34 cellular contexts compared by ENCODE assay signal in genomic region chr3:110506890-110507289, GRCh38.
DNase-seq lines count a peak whose midpoint lies in the region; ATAC-seq, FAIRE-seq and TF ChIP-seq lines count a peak whose summit lies in the region.
"Had no signal": no experiment of that assay in that cellular context is flagged by ENCODE, and none has a peak within 500 bp of the region (broad histone marks: within the 10 kb centered on the region; RNA-seq: fewer than 3 reads in every experiment).

No MANE protein-coding gene starts in this region.

- BruUV-seq in K562 (replicated peaks; lab: Mats Ljungman, UMichigan) (no TSS peak), Caco-2 (replicated peaks; lab: Mats Ljungman, UMichigan) (no TSS peak)

- peaks cover 28% of the 10 kb centered on the region for H3K9me3 Mint-ChIP-seq in Caco-2 (ENCODE audit: unreplicated experiment)

- FAIRE-seq in K562 (lab: Jason Lieb, UNC): no peak
- FAIRE-seq: A204.1, A549, D721Med had no signal

- TF ChIP-seq RAD21 in SK-N-SH (IDR thresholded peaks at IDR 0.05; ENCODE audit: low read length) (no peak), K562 (CRISPR knock-in tag; conservative IDR thresholded peaks at IDR 0.05 in 1 of 2, IDR thresholded peaks at IDR 0.05 in 1 of 2) (no peak)

- no peaks in the 10 kb centered on the region for H4K20me1 ChIP-seq in SK-N-SH (ENCODE audit: insufficient read depth)
- no peaks in the 10 kb centered on the region for H4K20me1 ChIP-seq in K562 (replicated peaks; ENCODE audit: control insufficient read depth, insufficient read depth, low read length)
- H4K20me1 ChIP-seq: BLaER1; BLaER1 treated with 17β-estradiol and CSF1 and Interleukin-3, amounts not matched to agents 10 nM and 100 nM had no signal

- H3K36me3 Mint-ChIP-seq in Caco-2 (ENCODE audit: insufficient read depth, unreplicated experiment): no peaks in the 10 kb centered on the region
- H3K36me3 Mint-ChIP-seq: CD14-positive monocyte; CD4-positive, alpha-beta memory T cell; CD4-positive, CD25-positive, alpha-beta regulatory T cell; CD8-positive, alpha-beta memory T cell; CD8-positive, alpha-beta T cell had no signal

- TF ChIP-seq POLR2A in K562 (conservative IDR thresholded peaks at IDR 0.05): no peak

- TF ChIP-seq EP300 in SK-N-SH (IDR thresholded peaks at IDR 0.05; ENCODE audit: borderline replicate concordance in 1 of 2, low read depth in 1 of 2, low read length in 1 of 2) (no peak), K562 (IDR thresholded peaks at IDR 0.05; ENCODE audit: low read length) (no peak)

- TF ChIP-seq CTCF in SK-N-SH (IDR thresholded peaks at IDR 0.05) (no peak), VCaP (conservative IDR thresholded peaks at IDR 0.05) (no peak), K562 (IDR thresholded peaks at IDR 0.05 in 2 of 3, conservative IDR thresholded peaks at IDR 0.05 in 1 of 3; ENCODE audit: insufficient read depth in 2 of 3, low read depth in 1 of 3, low read length in 3 of 3) (no peak), Caco-2 (IDR thresholded peaks at IDR 0.05; ENCODE audit: insufficient read depth in 1 of 2, low read depth in 1 of 2, low read length in 1 of 2, severe bottlenecking in 1 of 2, unreplicated experiment in 1 of 2) (no peak)

- H3K4me1 Mint-ChIP-seq in Caco-2 (ENCODE audit: low read depth, unreplicated experiment): no peaks in the 10 kb centered on the region
- H3K4me1 Mint-ChIP-seq: B cell; CD14-positive monocyte; CD4-positive, alpha-beta memory T cell; CD4-positive, CD25-positive, alpha-beta regulatory T cell; CD8-positive, alpha-beta memory T cell had no signal

- H3K4me2 ChIP-seq in SK-N-SH: no peak overlapping the region
- 0 out of 2 replicates have a peak overlapping the region, but pooled peaks have one; percentile 71 for H3K4me2 ChIP-seq in K562 (ENCODE audit: insufficient read depth, low read length)
- H3K4me2 ChIP-seq: A549; BLaER1; BLaER1 treated with 17β-estradiol and CSF1 and Interleukin-3, amounts not matched to agents 10 nM and 100 nM had no signal

- H3K9ac ChIP-seq in SK-N-SH: no peak overlapping the region
- no peak overlapping the region for H3K9ac ChIP-seq in K562 (ENCODE audit: insufficient read depth in 1 of 2, low read depth in 2 of 2, low read length in 2 of 2)
- H3K9ac ChIP-seq: BLaER1; BLaER1 treated with 17β-estradiol and CSF1 and Interleukin-3, amounts not matched to agents 10 nM and 100 nM had no signal

- H3K27ac ChIP-seq in SK-N-SH (ENCODE audit: low read depth in 2 of 2, low read length in 1 of 2) (no peak overlapping the region), VCaP (peak overlapping the region; percentile 66), K562 (ENCODE audit: extremely low read depth, low read depth, low read length) (no peak overlapping the region)
- H3K27ac ChIP-seq: 22Rv1; A549; BLaER1; BLaER1 treated with 17β-estradiol and CSF1 and Interleukin-3, amounts not matched to agents 10 nM and 100 nM; C4-2B had no signal

- no peak overlapping the region for H3K27ac Mint-ChIP-seq in Caco-2 (ENCODE audit: unreplicated experiment)
- H3K27ac Mint-ChIP-seq: B cell; CD14-positive monocyte; CD4-positive, alpha-beta memory T cell; CD4-positive, alpha-beta T cell; CD4-positive, CD25-positive, alpha-beta regulatory T cell; CD8-positive, alpha-beta memory T cell; CD8-positive, alpha-beta T cell had no signal

- no peaks in the 10 kb centered on the region for H3K9me2 ChIP-seq in SK-N-SH

- H3K79me2 ChIP-seq in SK-N-SH (ENCODE audit: insufficient read depth): no peaks in the 10 kb centered on the region
- H3K79me2 ChIP-seq in K562 (ENCODE audit: control insufficient read depth, insufficient read depth, low read length): peaks cover 63% of the 10 kb centered on the region

- intact Hi-C loops in K562 (cut with micrococcal nuclease) (no loop called here), Caco-2 (cut with micrococcal nuclease; ENCODE audit: unreplicated experiment) (no loop called here)

- H3K4me1 ChIP-seq in SK-N-SH (ENCODE audit: control insufficient read depth in 1 of 2, insufficient read depth in 2 of 2, low read depth in 1 of 2, low read length in 1 of 2) (no peaks in the 10 kb centered on the region), K562 (replicated peaks in 1 of 2; ENCODE audit: control insufficient read depth in 2 of 2, insufficient read depth in 2 of 2, low read length in 2 of 2) (peaks cover 6 to 7% of the 10 kb centered on the region in 2 experiments; a peak in 3 of 5 replicates), Caco-2 (no peaks in the 10 kb centered on the region)
- H3K4me1 ChIP-seq: A549; BE2C; BLaER1; BLaER1 treated with 17β-estradiol and CSF1 and Interleukin-3, amounts not matched to agents 10 nM and 100 nM had no signal

- H3K4me3 ChIP-seq in SK-N-SH (ENCODE audit: low read depth in 2 of 2, low read length in 1 of 2) (no peak overlapping the region), K562 (peak overlapping the region; percentile 47; the same call in 1 of the 2 replicates), Caco-2 (ENCODE audit: low read depth, low read length) (no peak overlapping the region)
- H3K4me3 ChIP-seq: A549; BLaER1; BLaER1 treated with 17β-estradiol and CSF1 and Interleukin-3, amounts not matched to agents 10 nM and 100 nM had no signal

- POLR2A ChIA-PET in SK-N-SH (lab: Yijun Ruan, JAX) (no interaction called here), K562 (lab: Yijun Ruan, JAX) (no interaction called here), Caco-2 (lab: Charles Lee) (no interaction called here)

- ATAC-seq in SK-N-SH treated with all-trans-retinoic acid at 6 μM for 48 hours (no peak), K562 (no peak), GM19035 (IDR thresholded peaks at IDR 0.05; ENCODE audit: unreplicated experiment) (no peak)
- ATAC-seq: A549; CD8-positive, alpha-beta T cell had no signal

- DNase-seq in SK-N-SH: no peak
- DNase-seq in K562 (ENCODE audit: extremely low read depth in 1 of 4, low spot score in 3 of 4): no peak
- no peak for DNase-seq in Caco-2
- DNase-seq: 8988T; ACHN; AML-193; BE2C; C1 segment of cervical spinal cord; Calu3; CD4-positive, alpha-beta memory T cell; CD4-positive, alpha-beta T cell; CD4-positive, CD25-positive, alpha-beta regulatory T cell; CD8-positive, alpha-beta memory T cell; CD8-positive, alpha-beta T cell; COR-L47; DMS 273 treated with DMSO at 0.1 percent for 48 hours; DMS153; DMS53; DMS79; DMS79 treated with DMSO at 0.1 percent for 48 hours; DND-41; EL had no signal

- CTCF ChIA-PET in SK-N-SH (lab: Yijun Ruan, JAX) (no interaction called here), K562 (lab: Yijun Ruan, JAX; ENCODE audit: low intra/inter-chr PET ratio) (no interaction called here), Caco-2 (lab: Charles Lee) (no interaction called here)

- no peaks in the 10 kb centered on the region for H3K9me1 ChIP-seq in K562 (ENCODE audit: control insufficient read depth, insufficient read depth, low read length)

- H3F3A ChIP-seq in SK-N-SH (replicated peaks; ENCODE audit: insufficient read depth): no peaks in the 10 kb centered on the region

- 84% methylated on average over 4 of the region's 4 CpGs for WGBS in SK-N-SH (ENCODE audit: low lambda C conversion rate)
- 58% methylated on average over 4 of the region's 4 CpGs for WGBS in K562 (ENCODE audit: insufficient coverage, low coverage, missing lambda C conversion rate)

- in situ Hi-C loops in K562 (cut with MboI): no loop called here

- no peak overlapping the region for H2AFZ ChIP-seq in SK-N-SH (ENCODE audit: low read depth)
- no peak overlapping the region for H2AFZ ChIP-seq in K562 (ENCODE audit: low read depth, low read length)

- no peaks in the 10 kb centered on the region for H3K27me3 Mint-ChIP-seq in Caco-2 (ENCODE audit: insufficient read depth, unreplicated experiment)
- H3K27me3 Mint-ChIP-seq: B cell; CD4-positive, CD25-positive, alpha-beta regulatory T cell had no signal

- no peak overlapping the region for H3K4me3 Mint-ChIP-seq in Caco-2 (ENCODE audit: unreplicated experiment)
- H3K4me3 Mint-ChIP-seq: B cell; CD14-positive monocyte; CD4-positive, alpha-beta memory T cell; CD4-positive, alpha-beta T cell; CD4-positive, CD25-positive, alpha-beta regulatory T cell; CD8-positive, alpha-beta memory T cell; CD8-positive, alpha-beta T cell had no signal

- H3K9me3 ChIP-seq in SK-N-SH (0 out of 2 replicates have a peak, but pooled peaks cover 3% of the 10 kb centered on the region), K562 (replicated peaks; ENCODE audit: control insufficient read depth, insufficient read depth, low read depth, low read length) (0 out of 2 replicates have a peak, but pooled peaks cover 2% of the 10 kb centered on the region), Caco-2 (no peaks in the 10 kb centered on the region)
- H3K9me3 ChIP-seq: BE2C; BLaER1; BLaER1 treated with 17β-estradiol and CSF1 and Interleukin-3, amounts not matched to agents 10 nM and 100 nM had no signal

- H3K36me3 ChIP-seq in SK-N-SH (replicated peaks in 1 of 2; ENCODE audit: control insufficient read depth in 1 of 2, insufficient read depth in 2 of 2, low read length in 1 of 2): no peaks in the 10 kb centered on the region
- H3K36me3 ChIP-seq in K562 (ENCODE audit: control insufficient read depth, insufficient read depth, low read length): no peaks in the 10 kb centered on the region; the same call in 2 of the 3 replicates
- no peaks in the 10 kb centered on the region for H3K36me3 ChIP-seq in Caco-2 (ENCODE audit: control insufficient read depth, insufficient read depth, low read length)
- H3K36me3 ChIP-seq: BE2C; BLaER1; BLaER1 treated with 17β-estradiol and CSF1 and Interleukin-3, amounts not matched to agents 10 nM and 100 nM had no signal

- H3K27me3 ChIP-seq in SK-N-SH (ENCODE audit: insufficient read depth): no peaks in the 10 kb centered on the region
- no peaks in the 10 kb centered on the region for H3K27me3 ChIP-seq in K562 (ENCODE audit: control insufficient read depth in 2 of 2, insufficient read depth in 2 of 2, low read length in 2 of 2)
- no peaks in the 10 kb centered on the region for H3K27me3 ChIP-seq in Caco-2 (replicated peaks; ENCODE audit: control insufficient read depth, insufficient read depth, low read length)
- H3K27me3 ChIP-seq: BE2C; BLaER1; BLaER1 treated with 17β-estradiol and CSF1 and Interleukin-3, amounts not matched to agents 10 nM and 100 nM had no signal

TF ChIP-seq in SK-N-SH treated with all-trans-retinoic acid at 6 μM for 48 hours, 23 proteins besides CTCF, POLR2A, EP300 and RAD21:
- no peak for TF ChIP-seq ZFP30 (CRISPR knock-in tag; IDR thresholded peaks at IDR 0.05)
- TF ChIP-seq ZNF8 (CRISPR knock-in tag; IDR thresholded peaks at IDR 0.05): 0 out of 2 replicates have a peak, but pooled peaks have one; percentile 14

TF ChIP-seq in SK-N-SH, 30 proteins besides CTCF, POLR2A, EP300 and RAD21 (continues in another document):
- TF ChIP-seq TAF1 (IDR thresholded peaks at IDR 0.05; ENCODE audit: borderline replicate concordance, low read depth, low read length) (no peak), GABPA (IDR thresholded peaks at IDR 0.05; ENCODE audit: low read depth) (no peak), FOXM1 (IDR thresholded peaks at IDR 0.05; ENCODE audit: low read depth) (no peak), POLR2AphosphoS5 (IDR thresholded peaks at IDR 0.05; ENCODE audit: low read depth, low read length) (no peak)

TF ChIP-seq in K562, 482 proteins besides CTCF, POLR2A, EP300 and RAD21 (continues in another document):
- TF ChIP-seq NCOA4 (IDR thresholded peaks at IDR 0.05; ENCODE audit: partially characterized antibody): no peak
- no peak for TF ChIP-seq EWSR1 (IDR thresholded peaks at IDR 0.05; ENCODE audit: borderline replicate concordance, low read depth, partially characterized antibody)
- TF ChIP-seq TRIM24 (IDR thresholded peaks at IDR 0.05): peak; percentile 19 to 25; a peak in 1 of 4 replicates
- TF ChIP-seq KDM1A (IDR thresholded peaks at IDR 0.05): peak; percentile 41 to 60; a peak in 3 of 4 replicates
